ENCODE assay signal across 12 cellular contexts in the genomic region with DNA sequence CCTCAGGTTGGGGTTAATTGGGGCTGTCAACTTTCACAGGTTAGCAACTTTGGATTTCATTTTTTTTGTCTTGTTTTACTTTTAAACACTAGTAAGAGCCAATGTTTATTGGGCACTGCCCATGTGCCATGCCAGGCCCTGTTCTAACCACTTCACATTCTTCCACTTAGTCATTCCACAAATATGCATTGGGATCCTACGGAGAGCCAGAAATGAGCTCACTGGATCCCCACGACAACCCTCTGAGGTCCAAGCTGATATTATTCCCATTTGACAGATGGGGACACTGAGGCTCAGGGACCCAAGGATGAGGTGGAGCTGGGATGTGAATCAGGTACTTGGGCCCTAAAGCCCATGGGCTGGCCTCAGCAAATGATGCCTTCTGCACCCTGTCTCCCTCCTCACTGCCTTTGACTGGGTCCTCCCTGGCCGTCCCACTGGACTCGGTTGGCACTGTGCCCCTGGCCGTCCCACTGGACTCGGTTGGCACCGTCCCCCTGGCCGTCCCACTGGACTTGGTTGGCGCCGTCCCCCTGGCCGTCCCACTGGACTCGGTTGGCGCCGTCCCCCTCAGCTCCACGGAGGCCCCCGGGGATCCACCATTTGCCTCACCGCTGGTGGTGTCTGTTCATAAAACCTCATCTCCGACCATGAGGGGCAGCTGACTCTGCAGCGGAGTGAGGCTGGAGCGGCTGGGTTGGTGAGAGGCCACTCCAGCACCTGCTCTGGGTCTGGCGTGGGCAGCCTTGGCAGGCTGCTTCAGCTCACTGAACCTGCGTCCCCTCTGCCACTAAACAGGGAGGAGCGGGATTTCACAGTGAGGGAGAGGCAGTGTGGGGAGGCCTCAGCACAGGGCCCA. TPM values are rescaled to one million over a fixed set of nuclear protein-coding genes. Genes with fewer than 3 reads are reported as not detected.
DNase-seq lines count a peak whose midpoint lies in the region; ATAC-seq and TF ChIP-seq lines count a peak whose summit lies in the region.
"Had no signal": no experiment of that assay in that cellular context is flagged by ENCODE, and none has a peak within 500 bp of the region (broad histone marks: within the 10 kb centered on the region; RNA-seq: fewer than 3 reads in every experiment).

No MANE protein-coding gene starts in this region.

- ATAC-seq in HG03520 (IDR thresholded peaks at IDR 0.05; ENCODE audit: unreplicated experiment), result no peak
- ATAC-seq: stimulated activated naive B cell treated with anti-CD40 and anti-IgM and Interleukin-4, amounts not matched to agents 10 μg/mL and 1 μg/mL and 100 μg/mL, for 72 hours had no signal

- H3K23ac ChIP-seq in mesendoderm (ENCODE audit: low read length), result no peak overlapping the region

- peak overlapping the region; percentile 40 for H3K18ac ChIP-seq in mesendoderm (ENCODE audit: low read length)

- H3K4me2 ChIP-seq in mesendoderm (ENCODE audit: low read length), result no peak overlapping the region

- peaks cover 8% of the 10 kb centered on the region for H3K79me2 ChIP-seq in mesendoderm (ENCODE audit: control insufficient read depth, insufficient read depth, low read length)

- no peak for TF ChIP-seq CTCF in choroid plexus epithelial cell (conservative IDR thresholded peaks at IDR 0.05; ENCODE audit: low read depth, low read length)

- H3K4me3 ChIP-seq in choroid plexus epithelial cell (ENCODE audit: low read depth, low read length), result no peak overlapping the region
- H3K4me3 ChIP-seq in mesendoderm (ENCODE audit: low read length), result no peak overlapping the region

- peaks cover 6% of the 10 kb centered on the region for H3K79me1 ChIP-seq in mesendoderm (ENCODE audit: low read length)

- H3K9ac ChIP-seq in mesendoderm (ENCODE audit: low read length), result no peak overlapping the region

- no peak overlapping the region for H3K4ac ChIP-seq in mesendoderm (ENCODE audit: low read depth, low read length)

- WGBS in mesendoderm (ENCODE audit: extremely low coverage, insufficient coverage, low lambda C conversion rate), result no CpG with 5 or more reads among the region's 23 CpGs

- no peak overlapping the region for H2AK5ac ChIP-seq in mesendoderm (ENCODE audit: low read length)

- H3K36me3 ChIP-seq in mesendoderm (ENCODE audit: control insufficient read depth, insufficient read depth, low read length), result no peaks in the 10 kb centered on the region

- H4K8ac ChIP-seq in mesendoderm (ENCODE audit: low read depth, low read length), result no peak overlapping the region

- DNase-seq in AG08395 (ENCODE audit: low spot score) (peak; percentile 79), M059J (ENCODE audit: low read depth) (peak; percentile 98), choroid plexus epithelial cell (ENCODE audit: low read depth) (peak; percentile 47), mesendoderm (no peak), HEK293T (ENCODE audit: extremely low spot score) (no peak), NCI-H1694 treated with DMSO at 0.1 percent for 48 hours (lab: John Stamatoyannopoulos, UW) (no peak)
- DNase-seq in activated CD4-positive, CD25-positive, alpha-beta regulatory T cell (lab: John Stamatoyannopoulos, UW), result no peak
- DNase-seq: CD4-positive, CD25-positive, alpha-beta regulatory T cell; KBM-7; naive B cell; stimulated activated naive B cell treated with anti-CD40 and anti-IgM and Interleukin-4, amounts not matched to agents 10 μg/mL and 1 μg/mL and 100 μg/mL, for 72 hours had no signal

- no peak overlapping the region for H2BK5ac ChIP-seq in mesendoderm (ENCODE audit: low read length)

- CTCF ChIA-PET in HEK293T (lab: Yijun Ruan, JAX), result no interaction called here

- H2BK120ac ChIP-seq in mesendoderm (ENCODE audit: low read depth, low read length), result no peak overlapping the region

- no peak overlapping the region for H4K5ac ChIP-seq in mesendoderm (ENCODE audit: low read length)

- POLR2A ChIA-PET in HEK293T (lab: Yijun Ruan, JAX), result no interaction called here

- H3K27me3 ChIP-seq in mesendoderm (ENCODE audit: insufficient read depth, low read length, poor library complexity), result no peaks in the 10 kb centered on the region

- H3K27ac ChIP-seq in mesendoderm (ENCODE audit: low read depth, low read length), result no peak overlapping the region

- no peak overlapping the region for H3K56ac ChIP-seq in mesendoderm (ENCODE audit: low read length)

- no peak overlapping the region for H2BK15ac ChIP-seq in mesendoderm (replicated peaks; ENCODE audit: low read depth)

- peaks cover 29% of the 10 kb centered on the region for H3K4me1 ChIP-seq in mesendoderm (ENCODE audit: control insufficient read depth, low read depth, low read length)

TF ChIP-seq in HEK293T, 16 proteins besides CTCF, POLR2A, EP300 and RAD21:
- TF ChIP-seq, protein P1, sequence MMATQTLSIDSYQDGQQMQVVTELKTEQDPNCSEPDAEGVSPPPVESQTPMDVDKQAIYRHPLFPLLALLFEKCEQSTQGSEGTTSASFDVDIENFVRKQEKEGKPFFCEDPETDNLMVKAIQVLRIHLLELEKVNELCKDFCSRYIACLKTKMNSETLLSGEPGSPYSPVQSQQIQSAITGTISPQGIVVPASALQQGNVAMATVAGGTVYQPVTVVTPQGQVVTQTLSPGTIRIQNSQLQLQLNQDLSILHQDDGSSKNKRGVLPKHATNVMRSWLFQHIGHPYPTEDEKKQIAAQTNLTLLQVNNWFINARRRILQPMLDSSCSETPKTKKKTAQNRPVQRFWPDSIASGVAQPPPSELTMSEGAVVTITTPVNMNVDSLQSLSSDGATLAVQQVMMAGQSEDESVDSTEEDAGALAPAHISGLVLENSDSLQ (IDR thresholded peaks at IDR 0.05), result no peak
- no peak for TF ChIP-seq ELF4 (IDR thresholded peaks at IDR 0.05)
- TF ChIP-seq CTBP1 (IDR thresholded peaks at IDR 0.05; ENCODE audit: borderline replicate concordance), result no peak
- no peak for TF ChIP-seq NFRKB (IDR thresholded peaks at IDR 0.05)
- TF ChIP-seq HDGF (IDR thresholded peaks at IDR 0.05; ENCODE audit: borderline replicate concordance), result no peak
- no peak for TF ChIP-seq FOXK2 (IDR thresholded peaks at IDR 0.05)
- no peak for TF ChIP-seq L3MBTL2 (conservative IDR thresholded peaks at IDR 0.05)
- no peak for TF ChIP-seq LEF1 (IDR thresholded peaks at IDR 0.05; ENCODE audit: borderline replicate concordance)

RNA-seq across cellular contexts. Expression of a gene that starts 4.8 kb away (rescaled TPM):
- total RNA-seq in M059J (2014; rRNA removed; shearing (Covaris generic)), result 7.5 and 14.6 TPM in 2 replicates
- 52.6 TPM for polyA plus RNA-seq in mesendoderm (2013, experiment 1 of 2)
- 52.5 TPM for polyA plus RNA-seq in mesendoderm (2013, experiment 2 of 2)

Comparison
In these comparisons a context has a peak if more than half of its experiments do, and no peak if none do; other contexts are left out.
1. DNase-seq: peak in AG08395 (single experiment), M059J (single experiment) and choroid plexus epithelial cell (single experiment); none in mesendoderm (single experiment), activated CD4-positive, CD25-positive, alpha-beta regulatory T cell (0 of 4), HEK293T (single experiment) and NCI-H1694 treated with DMSO at 0.1 percent for 48 hours (single experiment).